14 cellular contexts compared by ENCODE assay signal in genomic region chr6:101402618-101403002, GRCh38. TPM values are rescaled to one million over a fixed set of nuclear protein-coding genes. Genes with fewer than 3 reads are reported as not detected.
DNase-seq lines count a peak whose midpoint lies in the region; FAIRE-seq and TF ChIP-seq lines count a peak whose summit lies in the region.
"Had no signal": no experiment of that assay in that cellular context is flagged by ENCODE, and none has a peak within 500 bp of the region (broad histone marks: within the 10 kb centered on the region; RNA-seq: fewer than 3 reads in every experiment).

No MANE protein-coding gene starts in this region.

- H3K27ac ChIP-seq in mammary epithelial cell (ENCODE audit: insufficient read depth, low read depth, low read length) (no peak overlapping the region), breast epithelium (no peak overlapping the region), esophagus muscularis mucosa (replicated peaks in 1 of 4) (no peak overlapping the region)
- H3K27ac ChIP-seq: tibial nerve had no signal

- H3K27me3 Mint-ChIP-seq in activated naive CD4-positive, alpha-beta T cell treated with anti-CD3 and anti-CD28 coated beads for 36 hours (ENCODE audit: low read depth), result peaks cover 59% of the 10 kb centered on the region

- H3K9ac ChIP-seq in mammary epithelial cell (ENCODE audit: insufficient read depth, low read length), result no peak overlapping the region

- peak overlapping the region; percentile 22 for H3K4me2 ChIP-seq in mammary epithelial cell (ENCODE audit: insufficient read depth, low read depth, low read length)

- DNase-seq in mammary epithelial cell (no peak), breast epithelium (ENCODE audit: low spot score in 2 of 2) (no peak), choroid plexus epithelial cell (ENCODE audit: low read depth) (no peak), iPS-NIHi11 (ENCODE audit: low spot score) (peak; percentile 8), foreskin melanocyte (no peak), esophagus muscularis mucosa (ENCODE audit: extremely low spot score) (no peak), GM12892 (ENCODE audit: insufficient read length) (no peak)
- DNase-seq in activated naive CD4-positive, alpha-beta T cell treated with anti-CD3 and anti-CD28 coated beads for 36 hours, result no peak
- DNase-seq: AML-193; effector CD8-positive, alpha-beta T cell; stimulated activated CD4-positive, alpha-beta T cell treated with anti-CD3 and anti-CD28 coated beads, Interleukin-4, amount 100 ng/mL, for 24 hours had no signal

- no TSS peak for BruUV-seq in mammary epithelial cell (replicated peaks; lab: Mats Ljungman, UMichigan)

- TF ChIP-seq CTCF in mammary epithelial cell (conservative IDR thresholded peaks at IDR 0.05 in 1 of 2, IDR thresholded peaks at IDR 0.05 in 1 of 2; ENCODE audit: extremely low read depth in 1 of 2, insufficient read depth in 1 of 2, low read depth in 1 of 2, low read length in 2 of 2), result no peak
- TF ChIP-seq CTCF in breast epithelium (IDR thresholded peaks at IDR 0.05), result no peak
- TF ChIP-seq CTCF in choroid plexus epithelial cell (conservative IDR thresholded peaks at IDR 0.05; ENCODE audit: low read depth, low read length), result no peak
- TF ChIP-seq CTCF in esophagus muscularis mucosa (IDR thresholded peaks at IDR 0.05), result no peak

- H3K9me3 ChIP-seq in mammary epithelial cell (replicated peaks; ENCODE audit: insufficient read depth, low read length) (no peaks in the 10 kb centered on the region), breast epithelium (no peaks in the 10 kb centered on the region), esophagus muscularis mucosa (no peaks in the 10 kb centered on the region)
- H3K9me3 ChIP-seq: tibial nerve had no signal

- intact Hi-C loops in mammary epithelial cell (cut with micrococcal nuclease) (no loop called here), breast epithelium (cut with DNase I; ENCODE audit: low total_unique reads) (no loop called here), esophagus muscularis mucosa (cut with DNase I) (no loop called here)
- intact Hi-C loops in activated naive CD4-positive, alpha-beta T cell treated with anti-CD3 and anti-CD28 coated beads for 36 hours (cut with micrococcal nuclease), result loop anchor here (5.0 kb wide), 1 partner anchor 945 kb away; no protein-coding TSS in a partner anchor

- dilution Hi-C loops in mammary epithelial cell (cut with HindIII; ENCODE audit: low sequenced_read_pairs), result no loop called here

- no peaks in the 10 kb centered on the region for H3K79me2 ChIP-seq in mammary epithelial cell (ENCODE audit: insufficient read depth, low read length)

- H3K36me3 ChIP-seq in mammary epithelial cell (ENCODE audit: insufficient read depth, low read length) (no peaks in the 10 kb centered on the region), breast epithelium (no peaks in the 10 kb centered on the region), esophagus muscularis mucosa (no peaks in the 10 kb centered on the region)

- CTCF ChIA-PET in mammary epithelial cell (lab: Charles Lee; ENCODE audit: low non-redundant PET), result no interaction called here
- CTCF ChIA-PET in activated naive CD4-positive, alpha-beta T cell treated with anti-CD3 and anti-CD28 coated beads for 36 hours (lab: Charles Lee), result no interaction called here

- 3% methylated on average over 19 of the region's 27 CpGs for WGBS in mammary epithelial cell (ENCODE audit: low coverage, missing lambda C conversion rate)
- 10% methylated on average over 17 of the region's 27 CpGs for WGBS in esophagus muscularis mucosa

- H3K9me3 Mint-ChIP-seq in activated naive CD4-positive, alpha-beta T cell treated with anti-CD3 and anti-CD28 coated beads for 36 hours, result peaks cover 2% of the 10 kb centered on the region

- H3K4me1 ChIP-seq in mammary epithelial cell (ENCODE audit: insufficient read depth, low read length) (no peaks in the 10 kb centered on the region), breast epithelium (no peaks in the 10 kb centered on the region), esophagus muscularis mucosa (peaks cover 0 to 8% (median 3%) of the 10 kb centered on the region in 4 donors)

- H3K36me3 Mint-ChIP-seq in activated naive CD4-positive, alpha-beta T cell treated with anti-CD3 and anti-CD28 coated beads for 36 hours (ENCODE audit: low read depth), result peaks cover 4% of the 10 kb centered on the region

- H3K27me3 ChIP-seq in mammary epithelial cell (ENCODE audit: insufficient read depth, low read length) (peaks cover 32% of the 10 kb centered on the region), breast epithelium (peaks cover 0 to 27% of the 10 kb centered on the region in 2 donors), esophagus muscularis mucosa (peaks cover 0 to 61% (median 14%) of the 10 kb centered on the region in 4 donors)

- no peak overlapping the region for H3K4me3 Mint-ChIP-seq in activated naive CD4-positive, alpha-beta T cell treated with anti-CD3 and anti-CD28 coated beads for 36 hours
- H3K4me3 Mint-ChIP-seq: T-helper 1 cell treated with Interleukin-12 subunit alpha and Interleukin-12 subunit beta and Interleukin-4 antibody, amounts not matched to agents 30 μg/mL and 1 μg/mL, for 36 hours had no signal

- TF ChIP-seq POLR2A in breast epithelium (IDR thresholded peaks at IDR 0.05), result no peak
- TF ChIP-seq POLR2A in esophagus muscularis mucosa (IDR thresholded peaks at IDR 0.05; ENCODE audit: low read depth), result no peak
- TF ChIP-seq POLR2A in GM12892 (IDR thresholded peaks at IDR 0.05; ENCODE audit: low read depth, low read length), result no peak

- H2AFZ ChIP-seq in mammary epithelial cell (ENCODE audit: low read depth, low read length), result peak overlapping the region; percentile 9

- no peaks in the 10 kb centered on the region for H3K4me1 Mint-ChIP-seq in activated naive CD4-positive, alpha-beta T cell treated with anti-CD3 and anti-CD28 coated beads for 36 hours (ENCODE audit: low read depth)

- in situ Hi-C loops in mammary epithelial cell (cut with MboI; ENCODE audit: low sequenced_read_pairs in 2 of 2), result no loop called here

- H3K4me3 ChIP-seq in mammary epithelial cell (replicated peaks in 1 of 3; ENCODE audit: insufficient read depth in 1 of 3, low read depth in 2 of 3, low read length in 3 of 3) (peak overlapping the region in 1 of 3 experiments; percentile 5), breast epithelium (no peak overlapping the region), choroid plexus epithelial cell (ENCODE audit: low read depth, low read length) (peak overlapping the region; percentile 45), esophagus muscularis mucosa (no peak overlapping the region)

- TF ChIP-seq EP300 in esophagus muscularis mucosa (IDR thresholded peaks at IDR 0.05), result no peak

- no peak for FAIRE-seq in GM12892 (lab: Jason Lieb, UNC)
- FAIRE-seq: GM12891 had no signal

- H3K27ac Mint-ChIP-seq in activated naive CD4-positive, alpha-beta T cell treated with anti-CD3 and anti-CD28 coated beads for 36 hours, result no peak overlapping the region

- no peaks in the 10 kb centered on the region for H4K20me1 ChIP-seq in mammary epithelial cell (ENCODE audit: insufficient read depth, low read length)

RNA-seq across cellular contexts. Expression of gene GRIK2, which starts 9.1 kb away (rescaled TPM):
- total RNA-seq in mammary epithelial cell (1 to 10 TPM; 1.4 to 2.8 TPM), breast epithelium (1 to 10 TPM in 2 of 3 donors, not detected in 1; 1.1 to 3.7 TPM), esophagus muscularis mucosa (1 to 10 TPM in 3 of 4 donors, under 1 TPM in 1; 0.46 to 3.7 (median 1.8) TPM)
- polyA plus RNA-seq in mammary epithelial cell, result 0.15 TPM
- polyA minus RNA-seq in mammary epithelial cell, result not detected
- not detected for total RNA-seq in activated naive CD4-positive, alpha-beta T cell treated with anti-CD3 and anti-CD28 coated beads for 36 hours
- polyA plus RNA-seq in GM12892 (2012; ENCODE audit: missing spikeins), result not detected
